Comparison of ENCODE assay signal across 16 cellular contexts in the genomic region with DNA sequence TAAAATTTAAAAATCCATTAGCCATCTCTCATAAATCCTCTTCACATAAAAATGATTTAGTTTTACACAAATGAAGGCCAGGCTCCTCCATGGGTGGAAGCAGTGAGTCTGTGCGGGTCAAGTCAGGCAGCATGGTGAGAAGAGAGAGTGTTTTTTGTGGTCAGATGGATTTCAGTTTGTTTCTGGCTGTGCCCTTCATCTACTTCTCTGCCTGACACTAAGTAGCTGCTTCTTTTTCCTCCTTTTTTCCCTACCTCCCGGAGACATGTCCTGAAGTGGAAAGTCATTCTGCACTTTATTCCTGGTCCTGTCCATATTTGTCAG. TPM values are rescaled to one million over a fixed set of nuclear protein-coding genes. Genes with fewer than 3 reads are reported as not detected.
DNase-seq lines count a peak whose midpoint lies in the region; ATAC-seq, FAIRE-seq and TF ChIP-seq lines count a peak whose summit lies in the region.
"Had no signal": no experiment of that assay in that cellular context is flagged by ENCODE, and none has a peak within 500 bp of the region (broad histone marks: within the 10 kb centered on the region; RNA-seq: fewer than 3 reads in every experiment).

No MANE protein-coding gene starts in this region.

- peak overlapping the region; percentile 5 for H3K4me2 ChIP-seq in Loucy (ENCODE audit: low read depth, low read length, poor library complexity, severe bottlenecking)

- no peak for DNase-seq in GM18507 (ENCODE audit: extremely low spot score, insufficient read length, low read depth)
- DNase-seq in mesothelial cell of epicardium (ENCODE audit: low spot score in 2 of 2, unreplicated experiment in 2 of 2), result no peak
- no peak for DNase-seq in pancreas
- no peak for DNase-seq in glutamatergic neuron
- DNase-seq: activated CD4-positive, CD25-positive, alpha-beta regulatory T cell; BE2C; NCI-H2081; stimulated activated naive CD8-positive, alpha-beta T cell treated with anti-CD3 and anti-CD28 coated beads, Interleukin-15, Interleukin-2, amounts not matched to agents 100 U/mL and 50 U/mL, for 24 hours had no signal

- 63 to 73% methylated on average over 2 of the region's 2 CpGs for WGBS in pancreas, 2 donors

- TF ChIP-seq CTCF in Loucy (conservative IDR thresholded peaks at IDR 0.05; ENCODE audit: low read length), result no peak
- no peak for TF ChIP-seq CTCF in mesothelial cell of epicardium (IDR thresholded peaks at IDR 0.05; ENCODE audit: unreplicated experiment)
- no peak for TF ChIP-seq CTCF in pancreas (IDR thresholded peaks at IDR 0.05)
- no peak for TF ChIP-seq CTCF in glutamatergic neuron (IDR thresholded peaks at IDR 0.05; ENCODE audit: partially characterized antibody, unreplicated experiment)

- H3K4me1 ChIP-seq in Loucy (ENCODE audit: insufficient read depth, low read length, poor library complexity, severe bottlenecking), result peaks cover 28% of the 10 kb centered on the region
- H3K4me1 ChIP-seq in pancreas, result no peaks in the 10 kb centered on the region
- H3K4me1 ChIP-seq: BE2C had no signal

- H3K36me3 ChIP-seq in Loucy (ENCODE audit: insufficient read depth, low read length) (no peaks in the 10 kb centered on the region), pancreas (no peaks in the 10 kb centered on the region)
- H3K36me3 ChIP-seq: BE2C had no signal

- intact Hi-C loops in pancreas (cut with DNase I), result no loop called here

- H3F3A ChIP-seq in Loucy (ENCODE audit: low read depth), result no peaks in the 10 kb centered on the region

- peak overlapping the region in 2 of 4 donors; percentile 1 to 45 for H3K27ac ChIP-seq in pancreas

- FAIRE-seq in GM18507 (lab: Jason Lieb, UNC) (peak; percentile 60), pancreas (lab: Jason Lieb, UNC) (no peak)
- FAIRE-seq: frontal cortex, G401.6, H1 had no signal

- H3K27me3 Mint-ChIP-seq in mesothelial cell of epicardium (ENCODE audit: low read depth), result no peaks in the 10 kb centered on the region
- H3K27me3 Mint-ChIP-seq in glutamatergic neuron (ENCODE audit: unreplicated experiment), result no peaks in the 10 kb centered on the region

- H3K4me3 ChIP-seq in Loucy (ENCODE audit: low read length, poor library complexity, severe bottlenecking) (no peak overlapping the region), pancreas (no peak overlapping the region)

- H3K27me3 ChIP-seq in Loucy (ENCODE audit: insufficient read depth, low read length, poor library complexity, severe bottlenecking) (no peaks in the 10 kb centered on the region), pancreas (no peaks in the 10 kb centered on the region)
- H3K27me3 ChIP-seq: BE2C had no signal

- no peak overlapping the region for H3K4me3 Mint-ChIP-seq in mesothelial cell of epicardium
- no peak overlapping the region for H3K4me3 Mint-ChIP-seq in glutamatergic neuron (ENCODE audit: unreplicated experiment)
- H3K4me3 Mint-ChIP-seq: IgD-negative memory B cell had no signal

- H2AFZ ChIP-seq in Loucy (ENCODE audit: low read length), result peak overlapping the region; percentile 61

- H3K9ac ChIP-seq in Loucy (ENCODE audit: low read depth, low read length, poor library complexity, severe bottlenecking), result no peak overlapping the region

- H3K9me3 Mint-ChIP-seq in mesothelial cell of epicardium (peaks cover 5% of the 10 kb centered on the region), glutamatergic neuron (ENCODE audit: unreplicated experiment) (peaks cover 2% of the 10 kb centered on the region)

- H3K9me2 ChIP-seq in Loucy (replicated peaks; ENCODE audit: low read depth, low read length), result no peaks in the 10 kb centered on the region

- H4K20me1 ChIP-seq in Loucy (ENCODE audit: insufficient read depth, low read length, poor library complexity, severe bottlenecking), result no peaks in the 10 kb centered on the region

- H3K9me3 ChIP-seq in Loucy (ENCODE audit: insufficient read depth, low read depth, low read length) (no peaks in the 10 kb centered on the region), pancreas (no peaks in the 10 kb centered on the region)
- H3K9me3 ChIP-seq: BE2C had no signal

- no peaks in the 10 kb centered on the region for H3K79me2 ChIP-seq in Loucy (ENCODE audit: insufficient read depth, low read length)

- peak overlapping the region; percentile 82 for H3K27ac Mint-ChIP-seq in mesothelial cell of epicardium
- no peak overlapping the region for H3K27ac Mint-ChIP-seq in glutamatergic neuron (ENCODE audit: unreplicated experiment)
- H3K27ac Mint-ChIP-seq: IgD-negative memory B cell had no signal

- H3K36me3 Mint-ChIP-seq in mesothelial cell of epicardium, result no peaks in the 10 kb centered on the region
- no peaks in the 10 kb centered on the region for H3K36me3 Mint-ChIP-seq in glutamatergic neuron (ENCODE audit: unreplicated experiment)
- H3K36me3 Mint-ChIP-seq: IgD-negative memory B cell had no signal

- peaks cover 40% of the 10 kb centered on the region for H3K4me1 Mint-ChIP-seq in mesothelial cell of epicardium
- H3K4me1 Mint-ChIP-seq in glutamatergic neuron (ENCODE audit: low read depth, unreplicated experiment), result no peaks in the 10 kb centered on the region
- H3K4me1 Mint-ChIP-seq: IgD-negative memory B cell had no signal

- ATAC-seq in GM21723 (IDR thresholded peaks at IDR 0.05; ENCODE audit: unreplicated experiment) (peak; percentile 62), pancreas (no peak), GM19452 (IDR thresholded peaks at IDR 0.05; ENCODE audit: unreplicated experiment) (no peak), HG02678 (IDR thresholded peaks at IDR 0.05; ENCODE audit: unreplicated experiment) (no peak)
- ATAC-seq: stimulated activated naive CD8-positive, alpha-beta T cell treated with anti-CD3 and anti-CD28 coated beads, Interleukin-15, Interleukin-2, amounts not matched to agents 100 U/mL and 50 U/mL, for 24 hours had no signal

RNA-seq across cellular contexts. Expression of gene PLA2G4A, which starts 10.3 kb away (rescaled TPM):
- 10.1 to 12.5 TPM (median 11.8 TPM) in 3 replicates for total RNA-seq in mesothelial cell of epicardium
- total RNA-seq in pancreas, result 1 to 10 TPM; 1.5 to 5.7 (median 2.4) TPM
- polyA plus RNA-seq in pancreas, result 1 to 10 TPM; 1.9 to 5.6 TPM
- not detected for total RNA-seq in glutamatergic neuron (ENCODE audit: unreplicated experiment)
